2 cellular contexts compared by ENCODE assay signal in the genomic region with DNA sequence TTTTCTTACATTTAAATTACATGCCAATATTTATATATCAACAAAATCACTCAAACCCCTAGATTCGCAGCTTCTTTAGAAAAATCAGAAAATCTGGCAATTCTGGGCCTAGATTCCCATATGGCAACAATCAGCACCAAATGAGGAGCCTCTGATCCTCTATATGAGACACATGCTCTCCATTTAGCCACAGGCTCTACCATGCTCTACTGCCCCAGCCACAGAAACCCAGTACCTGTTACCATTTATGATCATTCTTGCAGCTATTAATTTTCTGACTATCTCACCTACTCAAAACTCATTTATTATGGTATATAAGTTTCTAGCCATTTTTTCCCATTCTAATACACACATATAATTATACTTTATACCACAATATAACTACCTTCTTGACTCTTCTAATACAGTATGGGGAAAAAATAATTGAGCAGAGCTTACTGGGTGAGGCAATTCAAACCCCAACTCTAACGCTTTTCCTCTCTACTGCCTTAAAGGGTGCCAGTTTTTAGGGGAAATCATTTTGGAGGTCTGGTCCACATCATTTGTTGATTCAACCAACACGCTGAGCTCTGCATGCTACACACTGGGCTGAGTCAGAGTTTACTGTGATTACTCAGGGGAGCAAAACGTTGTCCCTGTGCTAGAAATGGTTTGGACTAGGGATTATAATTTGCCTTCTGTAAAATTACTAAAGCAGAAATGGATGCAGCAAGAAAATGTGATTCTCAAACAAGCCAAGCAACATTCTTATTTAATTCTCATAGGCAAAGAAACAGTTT.
TF ChIP-seq lines count a peak whose summit lies in the region.

No MANE protein-coding gene starts in this region.

TF ChIP-seq in IMR-90, 13 proteins besides CTCF, POLR2A, EP300 and RAD21:
- TF ChIP-seq BHLHE40 (IDR thresholded peaks at IDR 0.05; ENCODE audit: low read depth, low read length) (no peak), MAFK (IDR thresholded peaks at IDR 0.05; ENCODE audit: low read depth, low read length) (peak; percentile 61), MAZ (IDR thresholded peaks at IDR 0.05; ENCODE audit: borderline replicate concordance, low read depth, low read length) (no peak), RCOR1 (IDR thresholded peaks at IDR 0.05; ENCODE audit: insufficient replicate concordance, low read length) (no peak), MXI1 (IDR thresholded peaks at IDR 0.05; ENCODE audit: borderline replicate concordance, low read depth, low read length) (no peak), FOS (IDR thresholded peaks at IDR 0.05; ENCODE audit: low read depth, low read length) (peak; percentile 82), NFE2L2 (IDR thresholded peaks at IDR 0.05; ENCODE audit: low read depth, low read length) (peak; percentile 23; the same call in 1 of the 2 replicates)

TF ChIP-seq in endothelial cell of umbilical vein, 7 proteins besides CTCF, POLR2A, EP300 and RAD21:
- TF ChIP-seq EZH2 (IDR thresholded peaks at IDR 0.05; ENCODE audit: borderline replicate concordance, low read depth, low read length, severe bottlenecking) (no peak), MYC (IDR thresholded peaks at IDR 0.05; ENCODE audit: low read depth, low read length) (no peak), FOS (IDR thresholded peaks at IDR 0.05; ENCODE audit: borderline replicate concordance, insufficient read depth, low read length) (peak; percentile 61), JUN (IDR thresholded peaks at IDR 0.05; ENCODE audit: borderline replicate concordance, insufficient read depth, insufficient read length, low read depth) (no peak), POLR2AphosphoS5 (IDR thresholded peaks at IDR 0.05; ENCODE audit: insufficient read depth, low read depth, low read length) (no peak), GATA2 (IDR thresholded peaks at IDR 0.05; ENCODE audit: insufficient read depth, insufficient read length, low read depth, low read length) (no peak)
- TF ChIP-seq, protein P1, sequence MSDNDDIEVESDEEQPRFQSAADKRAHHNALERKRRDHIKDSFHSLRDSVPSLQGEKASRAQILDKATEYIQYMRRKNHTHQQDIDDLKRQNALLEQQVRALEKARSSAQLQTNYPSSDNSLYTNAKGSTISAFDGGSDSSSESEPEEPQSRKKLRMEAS (IDR thresholded peaks at IDR 0.05; ENCODE audit: insufficient read depth, insufficient read length), result no peak
